ENCODE assay signal across 13 cellular contexts in genomic region chr6:134267917-134268361, GRCh38. TPM values are rescaled to one million over a fixed set of nuclear protein-coding genes. Genes with fewer than 3 reads are reported as not detected.
DNase-seq lines count a peak whose midpoint lies in the region; ATAC-seq and TF ChIP-seq lines count a peak whose summit lies in the region.
"Had no signal": no experiment of that assay in that cellular context is flagged by ENCODE, and none has a peak within 500 bp of the region (broad histone marks: within the 10 kb centered on the region; RNA-seq: fewer than 3 reads in every experiment).

No MANE protein-coding gene starts in this region.

- H3K27me3 ChIP-seq in brain microvascular endothelial cell (replicated peaks): no peaks in the 10 kb centered on the region
- H3K27me3 ChIP-seq: left lung, SJSA1, tibial artery had no signal

- DNase-seq in Right ventricle myocardium superior (no peak), cardiac septum (ENCODE audit: low spot score) (no peak), caudate nucleus (lab: John Stamatoyannopoulos, UW) (peak in 47 of 61 donors; percentile 6 to 66 (median 32)), left colon (peak; percentile 32 to 46), EL (no peak), brain microvascular endothelial cell (no peak)
- no peak for DNase-seq in activated naive CD4-positive, alpha-beta T cell treated with Interleukin-2 at 50 U/mL for 16 hours
- DNase-seq: GM23248, left lung, tibial artery had no signal

- peak overlapping the region; percentile 83 for H3K27ac ChIP-seq in caudate nucleus (ENCODE audit: low read depth, low read length)
- no peak overlapping the region for H3K27ac ChIP-seq in brain microvascular endothelial cell
- H3K27ac ChIP-seq: coronary artery, GM23248, left lung, SJSA1, tibial artery had no signal

- in situ Hi-C loops in brain microvascular endothelial cell (cut with HindIII; ENCODE audit: low pct_ligation_motif_present, low sequenced_read_pairs): no loop called here

- ATAC-seq in Right ventricle myocardium superior (ENCODE audit: poor library complexity): peak; percentile 49
- peak; percentile 100 for ATAC-seq in left colon
- no peak for ATAC-seq in HG02970 (IDR thresholded peaks at IDR 0.05; ENCODE audit: low FRiP score, unreplicated experiment)
- ATAC-seq: left lung had no signal

- intact Hi-C loops in Right ventricle myocardium superior (cut with DNase I): no loop called here
- intact Hi-C loops in cardiac septum (cut with DNase I): no loop called here
- intact Hi-C loops in left colon (cut with DNase I, micrococcal nuclease): no loop called here

- no peak overlapping the region for H3K4me3 ChIP-seq in brain microvascular endothelial cell (ENCODE audit: low read depth, low read length)
- H3K4me3 ChIP-seq: coronary artery, GM23248, left lung, SJSA1, tibial artery had no signal

- no peak for TF ChIP-seq CTCF in brain microvascular endothelial cell (IDR thresholded peaks at IDR 0.05; ENCODE audit: low read depth, low read length, missing control alignments)

- H3K36me3 ChIP-seq in brain microvascular endothelial cell (replicated peaks): no peaks in the 10 kb centered on the region
- H3K36me3 ChIP-seq: left lung, SJSA1, tibial artery had no signal

RNA-seq across cellular contexts. Expression of gene SGK1, which starts 50.0 kb away (rescaled TPM):
- 23.6 TPM for total RNA-seq in Right ventricle myocardium superior
- total RNA-seq in cardiac septum: 79.2 TPM
- total RNA-seq in left colon: 100 to 1,000 TPM in 1 of 2 donors, 10 to 100 TPM in 1; 63.5 to 728 TPM

Comparison
In these comparisons a context has a peak if more than half of its experiments do, and no peak if none do; other contexts are left out.
1. DNase-seq: peak in caudate nucleus (47 of 61) and left colon (2 of 2); none in Right ventricle myocardium superior (single experiment), cardiac septum (single experiment), EL (single experiment), activated naive CD4-positive, alpha-beta T cell treated with Interleukin-2 at 50 U/mL for 16 hours (single experiment) and brain microvascular endothelial cell (single experiment).